16 cellular contexts compared by ENCODE assay signal in genomic region chr14:43141636-43142191, GRCh38.
DNase-seq lines count a peak whose midpoint lies in the region; ATAC-seq, FAIRE-seq and TF ChIP-seq lines count a peak whose summit lies in the region.
"Had no signal": no experiment of that assay in that cellular context is flagged by ENCODE, and none has a peak within 500 bp of the region (broad histone marks: within the 10 kb centered on the region; RNA-seq: fewer than 3 reads in every experiment).

No MANE protein-coding gene starts in this region.

- H2BK5ac ChIP-seq in H1 (ENCODE audit: low read depth, low read length): no peak overlapping the region

- H3K36me3 ChIP-seq in HepG2 (replicated peaks in 1 of 2; ENCODE audit: control insufficient read depth in 1 of 2, insufficient read depth in 2 of 2, low read length in 2 of 2): no peaks in the 10 kb centered on the region
- no peaks in the 10 kb centered on the region for H3K36me3 ChIP-seq in right lobe of liver
- no peaks in the 10 kb centered on the region for H3K36me3 ChIP-seq in H1 (ENCODE audit: control insufficient read depth in 2 of 4, insufficient read depth in 4 of 4, low read length in 3 of 4)
- H3K36me3 ChIP-seq: BLaER1 treated with 17β-estradiol and CSF1 and Interleukin-3, amounts not matched to agents 10 nM and 100 nM; HAP-1 had no signal

- no peak overlapping the region for H3K27ac Mint-ChIP-seq in activated T-helper 1 cell treated with anti-CD3 and anti-CD28 coated beads, Interleukin-12 subunit alpha, Interleukin-12 subunit beta, Interleukin-2, Interleukin-4 antibody, amounts not matched to agents 30 ng/mL and 10 ng/mL and 1 ng/mL, durations not matched to agents 14 hours and 24 hours and 36 hours
- H3K27ac Mint-ChIP-seq: B cell; CD8-positive, alpha-beta T cell had no signal

- H3K9ac ChIP-seq in HepG2 (ENCODE audit: insufficient read depth, low read depth, low read length) (no peak overlapping the region), H1 (replicated peaks in 1 of 4; ENCODE audit: extremely low read depth in 1 of 4, low read depth in 3 of 4, low read length in 3 of 4) (no peak overlapping the region)
- H3K9ac ChIP-seq: BLaER1 treated with 17β-estradiol and CSF1 and Interleukin-3, amounts not matched to agents 10 nM and 100 nM had no signal

- no peak overlapping the region for H4K5ac ChIP-seq in H1 (ENCODE audit: insufficient read length, low read depth, low read length)

- no peaks in the 10 kb centered on the region for H3K23me2 ChIP-seq in H1 (ENCODE audit: low read depth, low read length)

- H2BK15ac ChIP-seq in H1 (ENCODE audit: low read length): no peak overlapping the region

- H2AFZ ChIP-seq in HepG2 (ENCODE audit: low read length) (no peak overlapping the region), H1 (ENCODE audit: low read length) (peak overlapping the region; percentile 94)

- no peak overlapping the region for H2AK5ac ChIP-seq in H1 (ENCODE audit: low read depth, low read length)

- no peaks in the 10 kb centered on the region for H3K27me3 Mint-ChIP-seq in activated T-helper 1 cell treated with anti-CD3 and anti-CD28 coated beads, Interleukin-12 subunit alpha, Interleukin-12 subunit beta, Interleukin-2, Interleukin-4 antibody, amounts not matched to agents 30 ng/mL and 10 ng/mL and 1 ng/mL, durations not matched to agents 14 hours and 24 hours and 36 hours (ENCODE audit: insufficient read depth)
- H3K27me3 Mint-ChIP-seq: B cell had no signal

- H3K4me1 ChIP-seq in HepG2 (ENCODE audit: insufficient read depth, low read length): no peaks in the 10 kb centered on the region
- no peaks in the 10 kb centered on the region for H3K4me1 ChIP-seq in right lobe of liver
- H3K4me1 ChIP-seq in H1 (replicated peaks in 1 of 4; ENCODE audit: control insufficient read depth in 3 of 4, insufficient read depth in 4 of 4, low read length in 3 of 4): no peaks in the 10 kb centered on the region
- H3K4me1 ChIP-seq: BLaER1 treated with 17β-estradiol and CSF1 and Interleukin-3, amounts not matched to agents 10 nM and 100 nM; HAP-1 had no signal

- H3K79me2 ChIP-seq in HepG2 (ENCODE audit: insufficient read depth, low read length) (no peaks in the 10 kb centered on the region), H1 (ENCODE audit: control insufficient read depth in 1 of 2, insufficient read depth in 2 of 2, low read length in 2 of 2) (no peaks in the 10 kb centered on the region)

- H3K27ac ChIP-seq in HepG2 (ENCODE audit: extremely low read length, insufficient read depth, low read length): no peak overlapping the region
- no peak overlapping the region for H3K27ac ChIP-seq in right lobe of liver
- no peak overlapping the region for H3K27ac ChIP-seq in H1 (ENCODE audit: low read depth, low read length)
- H3K27ac ChIP-seq: BLaER1 treated with 17β-estradiol and CSF1 and Interleukin-3, amounts not matched to agents 10 nM and 100 nM had no signal

- in situ Hi-C loops in HepG2 (cut with HindIII; ENCODE audit: extremely low pct_ligation_motif_present, low pct_unique_long_range_greater_than_20kb): no loop called here

- CTCF ChIA-PET in HepG2 (lab: Yijun Ruan, JAX; ENCODE audit: low intra/inter-chr PET ratio, low total read pairs): no interaction called here
- CTCF ChIA-PET in H1 (lab: Charles Lee; ENCODE audit: partially characterized antibody): interaction anchor here (0.6 kb wide), 1 partner anchor 10 kb away, joined by 3 read pairs; no protein-coding TSS in a partner anchor

- H3K14ac ChIP-seq in H1 (ENCODE audit: insufficient read length): no peak overlapping the region

- WGBS in HepG2 (ENCODE audit: low lambda C conversion rate): 42% methylated on average over 17 of the region's 17 CpGs
- WGBS in right lobe of liver (ENCODE audit: insufficient coverage, low coverage, low lambda C conversion rate, missing lambda C conversion rate): 81% methylated on average over 14 of the region's 17 CpGs
- 93% methylated on average over 17 of the region's 17 CpGs; no CpG with 5 or more reads in 1 of the 2 experiments for WGBS in H1 (ENCODE audit: extremely low coverage in 1 of 2, insufficient coverage in 1 of 2, insufficient read length in 1 of 2, insufficient replicate concordance in 2 of 2, low coverage in 1 of 2, low lambda C conversion rate in 2 of 2, missing lambda C conversion rate in 1 of 2), 2 experiments

- no peaks in the 10 kb centered on the region for H3K4me1 Mint-ChIP-seq in activated T-helper 1 cell treated with anti-CD3 and anti-CD28 coated beads, Interleukin-12 subunit alpha, Interleukin-12 subunit beta, Interleukin-2, Interleukin-4 antibody, amounts not matched to agents 30 ng/mL and 10 ng/mL and 1 ng/mL, durations not matched to agents 14 hours and 24 hours and 36 hours (ENCODE audit: low read depth)
- H3K4me1 Mint-ChIP-seq: B cell had no signal

- H3K56ac ChIP-seq in H1 (replicated peaks; ENCODE audit: insufficient read length, low read depth, low read length): no peak overlapping the region

- no peak overlapping the region for H4K8ac ChIP-seq in H1 (ENCODE audit: extremely low read depth, insufficient read depth, low read length)

- intact Hi-C loops in HepG2 (cut with micrococcal nuclease; ENCODE audit: unreplicated experiment) (no loop called here), right lobe of liver (cut with DNase I) (no loop called here), posterior vena cava (cut with DNase I) (no loop called here)
- intact Hi-C loops in activated T-helper 1 cell treated with anti-CD3 and anti-CD28 coated beads, Interleukin-12 subunit alpha, Interleukin-12 subunit beta, Interleukin-2, Interleukin-4 antibody, amounts not matched to agents 30 ng/mL and 10 ng/mL and 1 ng/mL, durations not matched to agents 14 hours and 24 hours and 36 hours (cut with micrococcal nuclease): no loop called here

- TF ChIP-seq POLR2A in HepG2 (IDR thresholded peaks at IDR 0.05; ENCODE audit: insufficient read depth in 1 of 2, low read depth in 2 of 2, low read length in 2 of 2): no peak
- TF ChIP-seq POLR2A in right lobe of liver (IDR thresholded peaks at IDR 0.05): no peak
- TF ChIP-seq POLR2A in H1 (IDR thresholded peaks at IDR 0.05; ENCODE audit: control extremely low read depth in 1 of 2, low read depth in 2 of 2, low read length in 2 of 2): no peak

- H3K4me2 ChIP-seq in HepG2 (ENCODE audit: low read depth, low read length) (no peak overlapping the region), H1 (ENCODE audit: insufficient read depth in 1 of 2, low read depth in 2 of 2, low read length in 2 of 2) (no peak overlapping the region)
- H3K4me2 ChIP-seq: BLaER1 treated with 17β-estradiol and CSF1 and Interleukin-3, amounts not matched to agents 10 nM and 100 nM had no signal

- no peak overlapping the region for H3K23ac ChIP-seq in H1 (ENCODE audit: insufficient read length)

- TF ChIP-seq CTCF in HepG2 (CRISPR knock-in tag; IDR thresholded peaks at IDR 0.05) (no peak), right lobe of liver (IDR thresholded peaks at IDR 0.05) (no peak), H1 (IDR thresholded peaks at IDR 0.05; ENCODE audit: control extremely low read depth in 1 of 3, insufficient read depth in 1 of 3, low read depth in 1 of 3, low read length in 3 of 3) (no peak)

- no TSS peak for BruUV-seq in HepG2 (replicated peaks; lab: Mats Ljungman, UMichigan)

- H3K9me3 Mint-ChIP-seq in activated T-helper 1 cell treated with anti-CD3 and anti-CD28 coated beads, Interleukin-12 subunit alpha, Interleukin-12 subunit beta, Interleukin-2, Interleukin-4 antibody, amounts not matched to agents 30 ng/mL and 10 ng/mL and 1 ng/mL, durations not matched to agents 14 hours and 24 hours and 36 hours: peaks cover 11% of the 10 kb centered on the region

- no peaks in the 10 kb centered on the region for H3K27me3 ChIP-seq in HepG2 (ENCODE audit: control insufficient read depth in 1 of 2, insufficient read depth in 2 of 2, low read length in 2 of 2)
- H3K27me3 ChIP-seq in right lobe of liver: no peaks in the 10 kb centered on the region
- 0 out of 7 replicates have a peak, but pooled peaks cover 0 to 3% (median 0%) of the 10 kb centered on the region in 4 experiments for H3K27me3 ChIP-seq in H1 (replicated peaks in 1 of 4; ENCODE audit: control insufficient read depth in 3 of 4, extremely low read depth in 1 of 4, insufficient read depth in 3 of 4, low read length in 3 of 4)
- H3K27me3 ChIP-seq: BLaER1 treated with 17β-estradiol and CSF1 and Interleukin-3, amounts not matched to agents 10 nM and 100 nM had no signal

- DNase-seq in HepG2 (ENCODE audit: low spot score) (no peak), right lobe of liver (no peak), H1 (ENCODE audit: low read depth in 1 of 2, low spot score in 2 of 2) (no peak), posterior vena cava (ENCODE audit: low spot score) (peak; percentile 50), NCI-H1092 treated with DMSO at 0.1 percent for 48 hours (lab: John Stamatoyannopoulos, UW) (no peak), HUDEP-2 (lab: John Stamatoyannopoulos, UW; ENCODE audit: unreplicated experiment in 76 of 76) (no peak)
- DNase-seq in activated T-helper 1 cell treated with anti-CD3 and anti-CD28 coated beads, Interleukin-12 subunit alpha, Interleukin-12 subunit beta, Interleukin-2, Interleukin-4 antibody, amounts not matched to agents 30 ng/mL and 10 ng/mL and 1 ng/mL, durations not matched to agents 14 hours and 24 hours and 36 hours (ENCODE audit: low spot score): no peak
- DNase-seq: Calu3; CD8-positive, alpha-beta T cell; DMS79 treated with DMSO at 0.1 percent for 48 hours; GOT3 had no signal

- TF ChIP-seq RAD21 in HepG2 (CRISPR knock-in tag; IDR thresholded peaks at IDR 0.05) (no peak), H1 (IDR thresholded peaks at IDR 0.05 in 1 of 2, conservative IDR thresholded peaks at IDR 0.05 in 1 of 2; ENCODE audit: low read depth in 2 of 2, low read length in 2 of 2) (no peak)

- POLR2A ChIA-PET in HepG2 (lab: Yijun Ruan, JAX): no interaction called here
- POLR2A ChIA-PET in H1 (lab: Charles Lee; ENCODE audit: partially characterized antibody): no interaction called here

- no peak overlapping the region for H2BK12ac ChIP-seq in H1 (ENCODE audit: low read depth, low read length)

- ATAC-seq in HepG2 (peak; percentile 24; the same call in 2 of the 3 replicates), right lobe of liver (no peak)
- ATAC-seq: CD8-positive, alpha-beta T cell had no signal

- no peak overlapping the region for H3K4me3 Mint-ChIP-seq in activated T-helper 1 cell treated with anti-CD3 and anti-CD28 coated beads, Interleukin-12 subunit alpha, Interleukin-12 subunit beta, Interleukin-2, Interleukin-4 antibody, amounts not matched to agents 30 ng/mL and 10 ng/mL and 1 ng/mL, durations not matched to agents 14 hours and 24 hours and 36 hours
- H3K4me3 Mint-ChIP-seq: B cell; CD8-positive, alpha-beta T cell had no signal

- H4K20me1 ChIP-seq in HepG2 (ENCODE audit: insufficient read depth, low read length) (no peaks in the 10 kb centered on the region), H1 (replicated peaks in 1 of 2; ENCODE audit: control insufficient read depth in 1 of 2, insufficient read depth in 2 of 2, low read length in 2 of 2) (no peaks in the 10 kb centered on the region)
- H4K20me1 ChIP-seq: BLaER1 treated with 17β-estradiol and CSF1 and Interleukin-3, amounts not matched to agents 10 nM and 100 nM had no signal

- H3K18ac ChIP-seq in H1 (ENCODE audit: extremely low read depth, low read length): no peak overlapping the region; the same call in 1 of the 2 replicates

- peaks cover 88% of the 10 kb centered on the region for H3K9me3 ChIP-seq in HepG2 (ENCODE audit: low read length)
- H3K9me3 ChIP-seq in right lobe of liver: no peaks in the 10 kb centered on the region
- no peaks in the 10 kb centered on the region; a peak in 1 of 4 replicates for H3K9me3 ChIP-seq in H1 (ENCODE audit: insufficient read depth in 2 of 2, low read depth in 1 of 2, low read length in 1 of 2)
- H3K9me3 ChIP-seq: BLaER1 treated with 17β-estradiol and CSF1 and Interleukin-3, amounts not matched to agents 10 nM and 100 nM; HAP-1 had no signal

- H2BK20ac ChIP-seq in H1 (ENCODE audit: low read length): no peak overlapping the region

- H4K91ac ChIP-seq in H1 (replicated peaks; ENCODE audit: insufficient read length, low read length): no peak overlapping the region

- no peaks in the 10 kb centered on the region for H3K36me3 Mint-ChIP-seq in activated T-helper 1 cell treated with anti-CD3 and anti-CD28 coated beads, Interleukin-12 subunit alpha, Interleukin-12 subunit beta, Interleukin-2, Interleukin-4 antibody, amounts not matched to agents 30 ng/mL and 10 ng/mL and 1 ng/mL, durations not matched to agents 14 hours and 24 hours and 36 hours (ENCODE audit: low read depth)
- H3K36me3 Mint-ChIP-seq: CD8-positive, alpha-beta T cell had no signal

- no peaks in the 10 kb centered on the region for H3K79me1 ChIP-seq in H1 (ENCODE audit: low read depth, low read length)

- H3K4me3 ChIP-seq in HepG2 (replicated peaks in 1 of 3; ENCODE audit: insufficient read depth in 1 of 3, low read depth in 2 of 3, low read length in 3 of 3) (no peak overlapping the region), right lobe of liver (no peak overlapping the region), H1 (ENCODE audit: extremely low read depth in 1 of 4, insufficient read depth in 2 of 4, low read depth in 3 of 4, low read length in 4 of 4) (no peak overlapping the region)
- H3K4me3 ChIP-seq: BLaER1 treated with 17β-estradiol and CSF1 and Interleukin-3, amounts not matched to agents 10 nM and 100 nM; HAP-1 had no signal

- FAIRE-seq in HepG2 (lab: Jason Lieb, UNC) (no peak), H1 (lab: Jason Lieb, UNC) (no peak)
- FAIRE-seq: GM12891, GM19239 had no signal

- no peak overlapping the region for H3K4ac ChIP-seq in H1 (replicated peaks; ENCODE audit: insufficient read length, low read depth, low read length)

- H2BK120ac ChIP-seq in H1 (replicated peaks; ENCODE audit: low read depth, low read length): no peak overlapping the region

- TF ChIP-seq EP300 in HepG2 (IDR thresholded peaks at IDR 0.05; ENCODE audit: low read depth in 2 of 2, low read length in 2 of 2) (no peak), HepG2 (CRISPR knock-in tag; IDR thresholded peaks at IDR 0.05; ENCODE audit: borderline replicate concordance) (no peak), H1 (IDR thresholded peaks at IDR 0.05; ENCODE audit: borderline replicate concordance in 1 of 2, low read depth in 2 of 2, low read length in 2 of 2) (no peak)
